Comparison of ENCODE assay signal across 12 cellular contexts in genomic region chr12:52370906-52371608, GRCh38. TPM values are rescaled to one million over a fixed set of nuclear protein-coding genes. Genes with fewer than 3 reads are reported as not detected.
DNase-seq lines count a peak whose midpoint lies in the region; ATAC-seq and TF ChIP-seq lines count a peak whose summit lies in the region.
"Had no signal": no experiment of that assay in that cellular context is flagged by ENCODE, and none has a peak within 500 bp of the region (broad histone marks: within the 10 kb centered on the region; RNA-seq: fewer than 3 reads in every experiment).

No MANE protein-coding gene starts in this region.

- peaks cover 0 to 12% (median 0%) of the 10 kb centered on the region in 6 donors for H3K4me1 ChIP-seq in spleen

- peak; percentile 13 for DNase-seq in HFFc6
- DNase-seq in dorsolateral prefrontal cortex, result peak in 5 of 10 donors; percentile 41 to 68 (median 65)
- DNase-seq in spleen, result peak; percentile 54
- DNase-seq in Kasumi-1 (lab: John Stamatoyannopoulos, UW), result no peak
- no peak for DNase-seq in NCI-H2171 treated with DMSO at 0.1 percent for 48 hours (lab: John Stamatoyannopoulos, UW)
- DNase-seq in T-cell, result no peak
- DNase-seq: activated naive CD8-positive, alpha-beta T cell treated with anti-CD3 and anti-CD28 coated beads for 36 hours; NCI-H524 had no signal

- H3K27me3 ChIP-seq in dorsolateral prefrontal cortex (peaks cover 0 to 2% (median 0%) of the 10 kb centered on the region in 45 donors), layer of hippocampus (ENCODE audit: control insufficient read depth, insufficient read depth, low read length) (no peaks in the 10 kb centered on the region), spleen (replicated peaks in 1 of 7) (peaks cover 0 to 24% (median 0%) of the 10 kb centered on the region in 7 donors)

- H3K27ac ChIP-seq in dorsolateral prefrontal cortex (peak overlapping the region in 33 of 59 donors; percentile 5 to 82 (median 44)), layer of hippocampus (ENCODE audit: low read depth, low read length) (peak overlapping the region; percentile 80), spleen (peak overlapping the region in 4 of 8 donors; percentile 0 to 46 (median 26))

- H3K27ac Mint-ChIP-seq in HFFc6, result peak overlapping the region; percentile 37; the same call in 1 of the 2 replicates
- H3K27ac Mint-ChIP-seq in T-cell, result peak overlapping the region in 1 of 2 donors; percentile 59
- H3K27ac Mint-ChIP-seq: activated naive CD8-positive, alpha-beta T cell treated with anti-CD3 and anti-CD28 coated beads for 36 hours; memory B cell had no signal

- 72 to 82% (median 77%) methylated on average over 11 to 12 of the region's 12 CpGs for WGBS in spleen, 5 donors

- H3K4me3 Mint-ChIP-seq in HFFc6 (no peak overlapping the region), T-cell (no peak overlapping the region)
- H3K4me3 Mint-ChIP-seq: activated naive CD8-positive, alpha-beta T cell treated with anti-CD3 and anti-CD28 coated beads for 36 hours; memory B cell had no signal

- H3K4me1 Mint-ChIP-seq in HFFc6 (ENCODE audit: low read depth), result peaks cover 13% of the 10 kb centered on the region; the same call in 1 of the 2 replicates
- no peaks in the 10 kb centered on the region for H3K4me1 Mint-ChIP-seq in T-cell
- H3K4me1 Mint-ChIP-seq: memory B cell had no signal

- POLR2A ChIA-PET in T-cell (lab: Charles Lee), result no interaction called here

- H3K36me3 Mint-ChIP-seq in HFFc6 (ENCODE audit: low read depth), result no peaks in the 10 kb centered on the region
- H3K36me3 Mint-ChIP-seq in T-cell, result no peaks in the 10 kb centered on the region
- H3K36me3 Mint-ChIP-seq: activated naive CD8-positive, alpha-beta T cell treated with anti-CD3 and anti-CD28 coated beads for 36 hours; memory B cell had no signal

- H3K4me3 ChIP-seq in dorsolateral prefrontal cortex (no peak overlapping the region), spleen (no peak overlapping the region)

- peaks cover 30% of the 10 kb centered on the region for H3K27me3 Mint-ChIP-seq in HFFc6 (ENCODE audit: insufficient read depth)
- H3K27me3 Mint-ChIP-seq in T-cell, result peaks cover 18 to 25% of the 10 kb centered on the region in 2 donors

- intact Hi-C loops in dorsolateral prefrontal cortex (cut with DNase I), result loop anchor here (5.0 kb wide), 5 partner anchors 136 to 616 kb away; no protein-coding TSS in a partner anchor
- intact Hi-C loops in spleen (cut with DNase I; ENCODE audit: low total_unique reads), result loop anchor here (5.0 to 10.0 kb wide), 2 partner anchors 506 to 614 kb away; no protein-coding TSS in a partner anchor

- no peak for TF ChIP-seq CTCF in HFFc6 (IDR thresholded peaks at IDR 0.05)
- TF ChIP-seq CTCF in dorsolateral prefrontal cortex (IDR thresholded peaks at IDR 0.05 in 54 of 56, conservative IDR thresholded peaks at IDR 0.05 in 2 of 56; ENCODE audit: low read depth in 1 of 56, partially characterized antibody in 56 of 56), result peak in 6 of 56 donors; percentile 8 to 37 (median 18)
- no peak for TF ChIP-seq CTCF in spleen (IDR thresholded peaks at IDR 0.05 in 8 of 11, conservative IDR thresholded peaks at IDR 0.05 in 3 of 11)

- ATAC-seq in GM18907 (IDR thresholded peaks at IDR 0.05; ENCODE audit: unreplicated experiment) (no peak), T-cell (replicated peaks in 1 of 4) (no peak)

- TF ChIP-seq POLR2A in spleen (IDR thresholded peaks at IDR 0.05), result no peak

- H3K9me3 Mint-ChIP-seq in HFFc6 (no peaks in the 10 kb centered on the region), T-cell (peaks cover 0 to 11% (median 7%) of the 10 kb centered on the region in 3 donors)
- H3K9me3 Mint-ChIP-seq: activated naive CD8-positive, alpha-beta T cell treated with anti-CD3 and anti-CD28 coated beads for 36 hours; memory B cell had no signal

- peaks cover 0 to 9% (median 0%) of the 10 kb centered on the region in 8 donors for H3K9me3 ChIP-seq in spleen

- CTCF ChIA-PET in T-cell (lab: Charles Lee), result interaction anchor here in 1 of 2 donors (0.7 kb wide), 1 partner anchor 284 kb away, joined by 3 read pairs; no protein-coding TSS in a partner anchor

- H3K36me3 ChIP-seq in spleen, result no peaks in the 10 kb centered on the region

RNA-seq across cellular contexts. Expression of gene KRT85, which starts 3.8 kb away (rescaled TPM):
- total RNA-seq in HFFc6 (2021; fragmentation: NEBNext Ultra II Directional; extraction: Animal tissue kit (Norgen Biotek cat#: 25700)), result not detected
- not detected for total RNA-seq in dorsolateral prefrontal cortex
- total RNA-seq in spleen, result under 1 TPM in 1 of 7 donors, not detected in 6; 0.52 TPM
- polyA plus RNA-seq in spleen, result not detected
- total RNA-seq in T-cell, result not detected
- total RNA-seq: activated naive CD8-positive, alpha-beta T cell treated with anti-CD3 and anti-CD28 coated beads for 36 hours; T-helper 2 cell treated with Interferon-gamma antibody and Interleukin-4, amounts not matched to agents 100 ng/mL and 5 ng/mL, for 36 hours had no signal

RNA-seq across cellular contexts. Expression of gene KRT84, which starts 14.4 kb away (rescaled TPM):
- total RNA-seq in HFFc6 (2021; fragmentation: NEBNext Ultra II Directional; extraction: Animal tissue kit (Norgen Biotek cat#: 25700)), result not detected
- total RNA-seq in dorsolateral prefrontal cortex (under 1 TPM in 10 of 120 experiments, not detected in 110; 0.20 to 0.36 (median 0.24) TPM), spleen (under 1 TPM in 1 of 7 donors, not detected in 6; 0.52 TPM), T-cell (not detected)
- not detected for polyA plus RNA-seq in spleen
- total RNA-seq: activated naive CD8-positive, alpha-beta T cell treated with anti-CD3 and anti-CD28 coated beads for 36 hours; T-helper 2 cell treated with Interferon-gamma antibody and Interleukin-4, amounts not matched to agents 100 ng/mL and 5 ng/mL, for 36 hours had no signal

RNA-seq across cellular contexts. Expression of gene KRT82, which starts 35.1 kb away (rescaled TPM):
- not detected for total RNA-seq in HFFc6 (2021; fragmentation: NEBNext Ultra II Directional; extraction: Animal tissue kit (Norgen Biotek cat#: 25700))
- total RNA-seq in dorsolateral prefrontal cortex (under 1 TPM in 2 of 120 experiments, not detected in 118; 0.16 to 0.21 TPM), spleen (not detected), T-cell (not detected)
- polyA plus RNA-seq in spleen, result under 1 TPM in 1 of 3 donors, not detected in 2; 0.04 TPM
- total RNA-seq: activated naive CD8-positive, alpha-beta T cell treated with anti-CD3 and anti-CD28 coated beads for 36 hours; T-helper 2 cell treated with Interferon-gamma antibody and Interleukin-4, amounts not matched to agents 100 ng/mL and 5 ng/mL, for 36 hours had no signal

RNA-seq across cellular contexts. Expression of gene KRT83, which starts 49.9 kb away (rescaled TPM):
- not detected for total RNA-seq in HFFc6 (2021; fragmentation: NEBNext Ultra II Directional; extraction: Animal tissue kit (Norgen Biotek cat#: 25700))
- 1 to 10 TPM in 12 of 120 experiments, under 1 TPM in 72, not detected in 36; 0.22 to 2.9 (median 0.56) TPM for total RNA-seq in dorsolateral prefrontal cortex
- not detected for total RNA-seq in spleen
- polyA plus RNA-seq in spleen, result not detected
- total RNA-seq in T-cell, result not detected
- total RNA-seq: activated naive CD8-positive, alpha-beta T cell treated with anti-CD3 and anti-CD28 coated beads for 36 hours; T-helper 2 cell treated with Interferon-gamma antibody and Interleukin-4, amounts not matched to agents 100 ng/mL and 5 ng/mL, for 36 hours had no signal

Comparison
In these comparisons a context has a peak if more than half of its experiments do, and no peak if none do; other contexts are left out.
1. DNase-seq: peak in HFFc6 (single experiment) and spleen (single experiment); none in Kasumi-1 (0 of 2), NCI-H2171 treated with DMSO at 0.1 percent for 48 hours (single experiment) and T-cell (0 of 34).